8 cellular contexts compared by ENCODE assay signal in the genomic region with DNA sequence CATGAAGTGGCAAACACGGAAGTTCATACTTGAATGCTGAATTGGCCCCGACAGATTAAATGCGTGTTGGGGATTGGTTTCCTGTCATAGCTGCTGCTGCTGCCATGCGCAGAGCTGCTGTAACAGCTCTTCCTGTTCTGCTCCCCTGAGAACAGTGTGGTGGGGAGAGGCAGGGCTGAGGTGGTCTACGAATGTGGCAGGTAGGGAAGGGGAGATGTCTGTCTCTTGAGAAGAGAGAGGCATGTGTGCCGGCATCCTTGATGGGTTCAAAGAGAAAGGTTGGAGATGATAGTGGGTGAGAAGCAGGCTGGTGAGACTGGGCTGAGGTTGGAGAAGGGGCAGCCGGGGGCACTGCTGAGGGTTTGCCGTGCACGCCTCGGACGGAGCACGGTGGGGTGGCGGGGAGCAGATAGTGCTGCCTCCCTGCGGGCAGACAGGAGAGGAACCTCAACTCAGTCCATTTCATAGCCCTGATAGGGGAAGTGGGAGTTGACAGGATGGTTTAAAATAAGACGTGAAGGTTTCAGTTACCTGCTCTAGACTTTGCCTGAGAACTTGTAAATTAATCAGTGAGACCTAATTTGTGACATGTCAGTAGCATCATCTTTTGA. TPM values are rescaled to one million over a fixed set of nuclear protein-coding genes. Genes with fewer than 3 reads are reported as not detected.
A peak's percentile ranks its signal among the peaks of the same experiment; 100 is the strongest.
DNase-seq lines count a peak whose midpoint lies in the region; ATAC-seq, FAIRE-seq and TF ChIP-seq lines count a peak whose summit lies in the region.

No MANE protein-coding gene starts in this region.

- no peak for TF ChIP-seq CTCF in mucosa of descending colon (IDR thresholded peaks at IDR 0.05)
- peak; percentile 7 to 18 for TF ChIP-seq CTCF in suprapubic skin (IDR thresholded peaks at IDR 0.05)

- WGBS in suprapubic skin, result 51% methylated on average over 15 of the region's 15 CpGs

- H3K4me3 Mint-ChIP-seq in activated naive CD8-positive, alpha-beta T cell treated with anti-CD3 and anti-CD28 coated beads for 36 hours, result peak overlapping the region; percentile 99

- H3K9me3 ChIP-seq in mucosa of descending colon (no peaks in the 10 kb centered on the region), suprapubic skin (no peaks in the 10 kb centered on the region)

- intact Hi-C loops in mucosa of descending colon (cut with DNase I, micrococcal nuclease), result loop anchor here in 1 of 2 donors (10.0 kb wide), 1 partner anchor 422 kb away; the partner anchor contains the start of gene PTPN4

- TF ChIP-seq EP300 in suprapubic skin (IDR thresholded peaks at IDR 0.05), result no peak

- peaks cover 49% of the 10 kb centered on the region for H3K4me1 Mint-ChIP-seq in activated naive CD8-positive, alpha-beta T cell treated with anti-CD3 and anti-CD28 coated beads for 36 hours

- H3K27ac ChIP-seq in suprapubic skin, result peak overlapping the region; percentile 34

- no peak overlapping the region for H3K4me3 ChIP-seq in mucosa of descending colon
- peak overlapping the region; percentile 41 for H3K4me3 ChIP-seq in suprapubic skin

- H3K27ac Mint-ChIP-seq in activated naive CD8-positive, alpha-beta T cell treated with anti-CD3 and anti-CD28 coated beads for 36 hours, result peak overlapping the region; percentile 100

- no peak for FAIRE-seq in H54 (lab: Jason Lieb, UNC)

- DNase-seq in T follicular helper cell (ENCODE audit: low read depth) (peak; percentile 61), mucosa of descending colon (peak; percentile 51 to 85 (median 58)), suprapubic skin (ENCODE audit: low spot score in 2 of 2) (peak in 1 of 2 donors; percentile 64), cerebellum (ENCODE audit: low spot score) (no peak), H54 (ENCODE audit: insufficient read length, low spot score) (no peak)
- peak; percentile 84 for DNase-seq in activated naive CD8-positive, alpha-beta T cell treated with anti-CD3 and anti-CD28 coated beads for 36 hours

- no peaks in the 10 kb centered on the region for H3K27me3 Mint-ChIP-seq in activated naive CD8-positive, alpha-beta T cell treated with anti-CD3 and anti-CD28 coated beads for 36 hours

- H3K4me1 ChIP-seq in mucosa of descending colon (ENCODE audit: low read depth) (no peaks in the 10 kb centered on the region), suprapubic skin (peaks cover 10% of the 10 kb centered on the region)

- H3K36me3 Mint-ChIP-seq in activated naive CD8-positive, alpha-beta T cell treated with anti-CD3 and anti-CD28 coated beads for 36 hours, result peaks cover 8% of the 10 kb centered on the region

- no peaks in the 10 kb centered on the region for H3K36me3 ChIP-seq in mucosa of descending colon (ENCODE audit: low read depth)
- no peaks in the 10 kb centered on the region for H3K36me3 ChIP-seq in suprapubic skin

- ATAC-seq in GM18519 (IDR thresholded peaks at IDR 0.05; ENCODE audit: low FRiP score, unreplicated experiment), result peak; percentile 93
- ATAC-seq in HG02970 (IDR thresholded peaks at IDR 0.05; ENCODE audit: low FRiP score, unreplicated experiment), result peak; percentile 92
- ATAC-seq in mucosa of descending colon, result peak; percentile 91

- no peaks in the 10 kb centered on the region for H3K27me3 ChIP-seq in suprapubic skin

- TF ChIP-seq POLR2A in suprapubic skin (IDR thresholded peaks at IDR 0.05) (no peak), H54 (IDR thresholded peaks at IDR 0.05; ENCODE audit: low read depth, low read length) (no peak)

- H3K9me3 Mint-ChIP-seq in activated naive CD8-positive, alpha-beta T cell treated with anti-CD3 and anti-CD28 coated beads for 36 hours, result no peaks in the 10 kb centered on the region

RNA-seq across cellular contexts. Expression of gene TMEM185B, which starts 46.1 kb away (rescaled TPM):
- 10 to 100 TPM; 23.2 to 24.2 TPM for total RNA-seq in activated naive CD8-positive, alpha-beta T cell treated with anti-CD3 and anti-CD28 coated beads for 36 hours
- 10 to 100 TPM; 13.6 to 19.0 (median 14.2) TPM for total RNA-seq in mucosa of descending colon
- 10 to 100 TPM; 22.8 to 40.0 (median 30.4) TPM for total RNA-seq in suprapubic skin
- 16.6 TPM for total RNA-seq in cerebellum

Comparison
In these comparisons a context has a peak if more than half of its experiments do, and no peak if none do; other contexts are left out.
1. DNase-seq: peak in T follicular helper cell (single experiment), activated naive CD8-positive, alpha-beta T cell treated with anti-CD3 and anti-CD28 coated beads for 36 hours (single experiment) and mucosa of descending colon (3 of 3); none in cerebellum (single experiment) and H54 (single experiment).
2. Peak in every context shown above with its lines, with median percentiles within 50 percentile points of each other: ATAC-seq.